In genomic region chr14:64542839-64543207, GRCh38 we compare ENCODE assay signal across 12 cellular contexts. TPM values are rescaled to one million over a fixed set of nuclear protein-coding genes. Genes with fewer than 3 reads are reported as not detected.
A peak's percentile ranks its signal among the peaks of the same experiment; 100 is the strongest.
DNase-seq lines count a peak whose midpoint lies in the region; ATAC-seq and TF ChIP-seq lines count a peak whose summit lies in the region.
"Had no signal": no experiment of that assay in that cellular context is flagged by ENCODE, and none has a peak within 500 bp of the region (broad histone marks: within the 10 kb centered on the region; RNA-seq: fewer than 3 reads in every experiment).

No MANE protein-coding gene starts in this region.

- peaks cover 0 to 13% (median 0%) of the 10 kb centered on the region in 11 donors for H3K9me3 ChIP-seq in heart right ventricle
- H3K9me3 ChIP-seq in lower lobe of right lung = peaks cover 7% of the 10 kb centered on the region
- peaks cover 0 to 10% (median 6%) of the 10 kb centered on the region in 4 donors for H3K9me3 ChIP-seq in upper lobe of left lung
- H3K9me3 ChIP-seq in testis = no peaks in the 10 kb centered on the region

- H3K36me3 ChIP-seq in heart right ventricle (no peaks in the 10 kb centered on the region), lower lobe of right lung (no peaks in the 10 kb centered on the region), upper lobe of left lung (no peaks in the 10 kb centered on the region), testis (ENCODE audit: low read depth, missing control alignments) (no peaks in the 10 kb centered on the region)

- H3K27me3 ChIP-seq in heart right ventricle (peaks cover 0 to 44% (median 6%) of the 10 kb centered on the region in 7 donors), lower lobe of right lung (ENCODE audit: low read depth) (peaks cover 10% of the 10 kb centered on the region), upper lobe of left lung (no peaks in the 10 kb centered on the region), testis (no peaks in the 10 kb centered on the region)
- H3K27me3 ChIP-seq: hepatocyte had no signal

- TF ChIP-seq POLR2A in upper lobe of left lung (IDR thresholded peaks at IDR 0.05) (no peak), testis (IDR thresholded peaks at IDR 0.05) (no peak)

- DNase-seq in heart right ventricle (no peak), Right ventricle myocardium inferior (ENCODE audit: missing footprints) (no peak), astrocyte of the spinal cord (ENCODE audit: low read depth, low spot score) (no peak), lower lobe of right lung (no peak), upper lobe of left lung (no peak), glomerular visceral epithelial cell (ENCODE audit: extremely low spot score) (no peak), testis (no peak), epidermal melanocyte (ENCODE audit: insufficient read length, low spot score) (no peak)
- DNase-seq: activated gamma-delta T cell treated with Interleukin-2 at 50 U/mL for 16 hours, NCI-H2227 treated with DMSO at 0.1 percent for 48 hours had no signal

- H3K4me1 ChIP-seq in heart right ventricle (peaks cover 0 to 35% (median 16%) of the 10 kb centered on the region in 9 donors), lower lobe of right lung (peaks cover 4% of the 10 kb centered on the region), upper lobe of left lung (peaks cover 4 to 27% (median 18%) of the 10 kb centered on the region in 4 donors), testis (no peaks in the 10 kb centered on the region)

- H3K27ac ChIP-seq in heart right ventricle = no peak overlapping the region
- H3K27ac ChIP-seq in lower lobe of right lung = no peak overlapping the region
- H3K27ac ChIP-seq in upper lobe of left lung = no peak overlapping the region
- H3K27ac ChIP-seq in testis = no peak overlapping the region
- H3K27ac ChIP-seq: hepatocyte had no signal

- 70 to 71% methylated on average over 4 of the region's 4 CpGs for WGBS in heart right ventricle, 2 donors
- 62 to 68% methylated on average over 4 of the region's 4 CpGs for WGBS in upper lobe of left lung, 2 donors
- 47 to 54% methylated on average over 4 of the region's 4 CpGs for WGBS in testis, 2 donors

- in situ Hi-C loops in astrocyte of the spinal cord (cut with HindIII; ENCODE audit: low sequenced_read_pairs) = no loop called here

- intact Hi-C loops in heart right ventricle (cut with DNase I) (loop anchor here in 4 of 10 donors (5.0 to 10.0 kb wide), 3 partner anchors 92 to 232 kb away; no protein-coding TSS in a partner anchor), Right ventricle myocardium inferior (cut with DNase I) (no loop called here), lower lobe of right lung (cut with DNase I) (no loop called here), testis (cut with DNase I; ENCODE audit: low total_unique reads) (loop anchor here (10.0 kb wide), 1 partner anchor 92 kb away; no protein-coding TSS in a partner anchor)

- no peak for ATAC-seq in heart right ventricle
- no peak for ATAC-seq in Right ventricle myocardium inferior
- no peak for ATAC-seq in lower lobe of right lung
- no peak for ATAC-seq in upper lobe of left lung (ENCODE audit: low FRiP score in 2 of 2)
- ATAC-seq: K562 had no signal

- TF ChIP-seq EP300 in upper lobe of left lung (IDR thresholded peaks at IDR 0.05) = no peak

- H3K4me3 ChIP-seq in heart right ventricle (peak overlapping the region in 7 of 10 donors; percentile 36 to 75 (median 72)), astrocyte of the spinal cord (ENCODE audit: low read depth, low read length) (peak overlapping the region; percentile 34), lower lobe of right lung (peak overlapping the region; percentile 78), upper lobe of left lung (peak overlapping the region in 3 of 4 donors; percentile 54 to 70 (median 66)), testis (peak overlapping the region in 1 of 2 donors; percentile 68)
- H3K4me3 ChIP-seq: hepatocyte, K562 had no signal

- TF ChIP-seq CTCF in heart right ventricle (IDR thresholded peaks at IDR 0.05) = no peak
- no peak for TF ChIP-seq CTCF in astrocyte of the spinal cord (IDR thresholded peaks at IDR 0.05; ENCODE audit: low read depth, low read length)
- no peak for TF ChIP-seq CTCF in lower lobe of right lung (IDR thresholded peaks at IDR 0.05)
- TF ChIP-seq CTCF in upper lobe of left lung (IDR thresholded peaks at IDR 0.05) = no peak
- no peak for TF ChIP-seq CTCF in testis (IDR thresholded peaks at IDR 0.05)

RNA-seq across cellular contexts. Expression of gene HSPA2, which starts 2.3 kb away (rescaled TPM):
- total RNA-seq in heart right ventricle (10 to 100 TPM in 9 of 10 donors, 1 to 10 TPM in 1; 9.4 to 77.6 (median 34.8) TPM), Right ventricle myocardium inferior (15.2 TPM), lower lobe of right lung (11.4 TPM), upper lobe of left lung (10 to 100 TPM in 4 of 6 donors, 1 to 10 TPM in 2; 4.8 to 25.7 (median 12.1) TPM), testis (100 to 1,000 TPM; 134 to 160 TPM)
- polyA plus RNA-seq in heart right ventricle (10 to 100 TPM in 1 of 2 donors, 1 to 10 TPM in 1; 2.6 to 10.3 TPM), testis (ENCODE audit: insufficient read depth, low read depth, low replicate concordance) (389 TPM)
- total RNA-seq: K562 had no signal
- polyA plus RNA-seq: K562 had no signal

RNA-seq across cellular contexts. Expression of gene PPP1R36, which starts 6.9 kb away (rescaled TPM):
- total RNA-seq in heart right ventricle (under 1 TPM in 8 of 10 donors, not detected in 2; 0.20 to 0.85 (median 0.49) TPM), Right ventricle myocardium inferior (not detected), lower lobe of right lung (0.97 TPM), upper lobe of left lung (1 to 10 TPM in 3 of 6 donors, under 1 TPM in 2, not detected in 1; 0.54 to 2.9 (median 1.4) TPM), testis (10 to 100 TPM; 22.4 to 38.5 TPM)
- polyA plus RNA-seq in heart right ventricle (under 1 TPM; 0.07 to 0.59 TPM), testis (ENCODE audit: insufficient read depth, low read depth, low replicate concordance) (108 TPM)
- polyA plus RNA-seq: hepatocyte, K562 had no signal

RNA-seq across cellular contexts. Expression of gene ZBTB1, which starts 38.3 kb away (rescaled TPM):
- total RNA-seq in heart right ventricle = 10 to 100 TPM; 17.4 to 26.4 (median 20.6) TPM
- polyA plus RNA-seq in heart right ventricle = 10 to 100 TPM in 1 of 2 donors, 1 to 10 TPM in 1; 5.6 to 26.0 TPM
- total RNA-seq in Right ventricle myocardium inferior = 22.3 TPM
- 46.1 TPM for total RNA-seq in lower lobe of right lung
- total RNA-seq in upper lobe of left lung = 10 to 100 TPM; 34.3 to 74.0 (median 43.2) TPM
- 10 to 100 TPM; 33.2 to 34.7 TPM for total RNA-seq in testis
- 20.8 TPM for polyA plus RNA-seq in testis (ENCODE audit: insufficient read depth, low read depth, low replicate concordance)

RNA-seq across cellular contexts. Expression of gene ZBTB25, which starts 39.2 kb away (rescaled TPM):
- total RNA-seq in heart right ventricle = 10 to 100 TPM; 17.4 to 24.7 (median 21.2) TPM
- 10 to 100 TPM in 1 of 2 donors, 1 to 10 TPM in 1; 3.0 to 13.5 TPM for polyA plus RNA-seq in heart right ventricle
- total RNA-seq in Right ventricle myocardium inferior = 17.6 TPM
- total RNA-seq in lower lobe of right lung = 14.9 TPM
- 10 to 100 TPM in 3 of 6 donors, 1 to 10 TPM in 3; 5.9 to 31.4 (median 10.3) TPM for total RNA-seq in upper lobe of left lung
- 10 to 100 TPM; 20.6 to 21.3 TPM for total RNA-seq in testis
- polyA plus RNA-seq in testis (ENCODE audit: insufficient read depth, low read depth, low replicate concordance) = 13.3 TPM

Comparison
In these comparisons a context has a peak if more than half of its experiments do, and no peak if none do; other contexts are left out.
1. RNA of gene PPP1R36, which starts 6.9 kb away (total RNA-seq): 22.4 to 38.5 TPM in testis; 0.54 to 2.9 TPM in upper lobe of left lung, 0.97 TPM in lower lobe of right lung (single experiment), 0.20 to 0.85 TPM in heart right ventricle and not detected in Right ventricle myocardium inferior (single experiment); every median in the first group is over 4 times any median in the second.